39 cellular contexts compared by ENCODE assay signal in genomic region chr17:74938194-74938950, GRCh38. TPM values are rescaled to one million over a fixed set of nuclear protein-coding genes. Genes with fewer than 3 reads are reported as not detected.
"Had no signal": no experiment of that assay in that cellular context is flagged by ENCODE, and none has a peak within 500 bp of the region (broad histone marks: within the 10 kb centered on the region; RNA-seq: fewer than 3 reads in every experiment).

No MANE protein-coding gene starts in this region.

- FAIRE-seq: astrocyte, TTC549 had no signal

- H3K9me3 ChIP-seq: adrenal gland, body of pancreas, breast epithelium, MG63, Peyer's patch had no signal

- H3K36me3 ChIP-seq: adrenal gland, breast epithelium, MG63, Peyer's patch had no signal

- H3K36me3 Mint-ChIP-seq: activated naive CD4-positive, alpha-beta T cell treated with anti-CD3 and anti-CD28 coated beads, Interleukin-2, amount 50 U/mL, for 72 hours; WTC11 had no signal

- H3K4me3 ChIP-seq: adrenal gland, body of pancreas, breast epithelium, MG63, Peyer's patch, SK-N-MC had no signal

- H3K4me1 Mint-ChIP-seq: activated CD4-positive, alpha-beta T cell treated with anti-CD3 and anti-CD28 coated beads for 36 hours had no signal

- H3K27ac ChIP-seq: adrenal gland, body of pancreas, breast epithelium, SK-N-MC had no signal

- H3K9me3 Mint-ChIP-seq: activated CD4-positive, alpha-beta T cell treated with anti-CD3 and anti-CD28 coated beads, Interleukin-2, amount 10 ng/mL, durations not matched to agents 7 days and 5 days; activated naive CD4-positive, alpha-beta T cell treated with anti-CD3 and anti-CD28 coated beads for 36 hours; activated naive CD4-positive, alpha-beta T cell treated with anti-CD3 and anti-CD28 coated beads, Interleukin-2, amount 50 U/mL, for 72 hours; activated T-cell treated with anti-CD3 and anti-CD28 coated beads, Interleukin-2, amount 50 U/mL, for 4 hours; activated T-helper 1 cell treated with anti-CD3 and anti-CD28 coated beads, Interleukin-12 subunit alpha, Interleukin-12 subunit beta, Interleukin-2, Interleukin-4 antibody, amounts not matched to agents 30 ng/mL and 10 ng/mL and 1 ng/mL, durations not matched to agents 14 hours and 24 hours and 36 hours; IgD-negative memory B cell; WTC11 had no signal

- H3K4me1 ChIP-seq: adrenal gland had no signal

- H3K27ac Mint-ChIP-seq: activated CD4-positive, alpha-beta T cell treated with anti-CD3 and anti-CD28 coated beads for 36 hours; activated CD4-positive, alpha-beta T cell treated with anti-CD3 and anti-CD28 coated beads, Interleukin-2, amount 10 ng/mL, durations not matched to agents 7 days and 5 days; activated CD8-positive, alpha-beta T cell treated with anti-CD3 and anti-CD28 coated beads, Interleukin-2, amount 10 ng/mL, durations not matched to agents 7 days and 5 days; activated naive CD4-positive, alpha-beta T cell treated with anti-CD3 and anti-CD28 coated beads for 36 hours; activated naive CD4-positive, alpha-beta T cell treated with anti-CD3 and anti-CD28 coated beads, Interleukin-2, amount 50 U/mL, for 72 hours; activated T-helper 1 cell treated with anti-CD3 and anti-CD28 coated beads, Interleukin-12 subunit alpha, Interleukin-12 subunit beta, Interleukin-2, Interleukin-4 antibody, amounts not matched to agents 30 ng/mL and 10 ng/mL and 1 ng/mL, durations not matched to agents 14 hours and 24 hours and 36 hours; WTC11 had no signal

- DNase-seq: activated CD4-positive, alpha-beta T cell treated with anti-CD3 and anti-CD28 coated beads for 36 hours; activated CD4-positive, alpha-beta T cell treated with anti-CD3 and anti-CD28 coated beads, Interleukin-2, amount 10 ng/mL, durations not matched to agents 7 days and 5 days; activated CD4-positive, alpha-beta T cell treated with anti-CD3 and anti-CD28 coated beads, Interleukin-2, amount 50 U/mL, for 48 hours; activated CD8-positive, alpha-beta memory T cell treated with anti-CD3 and anti-CD28 coated beads, Interleukin-2, amount 50 U/mL, for 4 hours; activated CD8-positive, alpha-beta T cell treated with anti-CD3 and anti-CD28 coated beads, Interleukin-2, amount 10 ng/mL, durations not matched to agents 7 days and 5 days; activated gamma-delta T cell treated with Interleukin-2 at 50 U/mL for 16 hours; activated naive CD4-positive, alpha-beta T cell treated with anti-CD3 and anti-CD28 coated beads for 36 hours; activated T-cell treated with anti-CD3 and anti-CD28 coated beads for 4 hours; activated T-cell treated with anti-CD3 and anti-CD28 coated beads, Interleukin-2, amount 50 U/mL, for 4 hours; adrenal gland; body of pancreas; Kasumi-1; KG1; MG63; NCI-H1048; NCI-H1105 treated with DMSO at 0.1 percent for 48 hours; NCI-H1436; NCI-H1694; NCI-H1930; NCI-H2081 treated with DMSO at 0.1 percent for 48 hours; NCI-H345; Peyer's patch; RPMI8226; SIG-M5; T1000 had no signal

- H3K4me3 Mint-ChIP-seq: activated CD4-positive, alpha-beta T cell treated with anti-CD3 and anti-CD28 coated beads for 36 hours; activated CD4-positive, alpha-beta T cell treated with anti-CD3 and anti-CD28 coated beads, Interleukin-2, amount 10 ng/mL, durations not matched to agents 7 days and 5 days; activated CD8-positive, alpha-beta T cell treated with anti-CD3 and anti-CD28 coated beads, Interleukin-2, amount 10 ng/mL, durations not matched to agents 7 days and 5 days; activated naive CD4-positive, alpha-beta T cell treated with anti-CD3 and anti-CD28 coated beads for 36 hours; activated T-cell treated with anti-CD3 and anti-CD28 coated beads, Interleukin-2, amount 50 U/mL, for 4 hours; activated T-helper 1 cell treated with anti-CD3 and anti-CD28 coated beads, Interleukin-12 subunit alpha, Interleukin-12 subunit beta, Interleukin-2, Interleukin-4 antibody, amounts not matched to agents 30 ng/mL and 10 ng/mL and 1 ng/mL, durations not matched to agents 14 hours and 24 hours and 36 hours; WTC11 had no signal

RNA-seq across cellular contexts. Expression of gene OTOP3, which starts 2.7 kb away (rescaled TPM):
- total RNA-seq: activated CD4-positive, alpha-beta T cell treated with anti-CD3 and anti-CD28 coated beads for 36 hours; activated CD4-positive, alpha-beta T cell treated with anti-CD3 and anti-CD28 coated beads, Interleukin-2, amount 10 ng/mL, durations not matched to agents 7 days and 5 days; activated CD8-positive, alpha-beta T cell treated with anti-CD3 and anti-CD28 coated beads, Interleukin-2, amount 10 ng/mL, durations not matched to agents 7 days and 5 days; activated naive CD4-positive, alpha-beta T cell treated with anti-CD3 and anti-CD28 coated beads for 36 hours; activated naive CD4-positive, alpha-beta T cell treated with anti-CD3 and anti-CD28 coated beads, Interleukin-2, amount 50 U/mL, for 72 hours; activated T-cell treated with anti-CD3 and anti-CD28 coated beads, Interleukin-2, amount 50 U/mL, for 4 hours; activated T-helper 1 cell treated with anti-CD3 and anti-CD28 coated beads, Interleukin-12 subunit alpha, Interleukin-12 subunit beta, Interleukin-2, Interleukin-4 antibody, amounts not matched to agents 30 ng/mL and 10 ng/mL and 1 ng/mL, durations not matched to agents 14 hours and 24 hours and 36 hours; adrenal gland; astrocyte; breast epithelium; cardiac septum; NCI-H460; PC-3; Right ventricle myocardium inferior; T-helper 1 cell treated with Interleukin-12 subunit alpha and Interleukin-12 subunit beta and Interleukin-4 antibody, amounts not matched to agents 30 ng/mL and 1 ng/mL, for 36 hours; T-helper 2 cell treated with Interferon-gamma antibody and Interleukin-4, amounts not matched to agents 100 ng/mL and 5 ng/mL, for 36 hours; WTC11 had no signal
- polyA plus RNA-seq: adrenal gland, IgD-negative memory B cell had no signal

RNA-seq across cellular contexts. Expression of gene OTOP2, which starts 14.3 kb away (rescaled TPM):
- total RNA-seq: activated CD4-positive, alpha-beta T cell treated with anti-CD3 and anti-CD28 coated beads for 36 hours; activated CD4-positive, alpha-beta T cell treated with anti-CD3 and anti-CD28 coated beads, Interleukin-2, amount 10 ng/mL, durations not matched to agents 7 days and 5 days; activated CD8-positive, alpha-beta T cell treated with anti-CD3 and anti-CD28 coated beads, Interleukin-2, amount 10 ng/mL, durations not matched to agents 7 days and 5 days; activated naive CD4-positive, alpha-beta T cell treated with anti-CD3 and anti-CD28 coated beads for 36 hours; activated naive CD4-positive, alpha-beta T cell treated with anti-CD3 and anti-CD28 coated beads, Interleukin-2, amount 50 U/mL, for 72 hours; activated T-cell treated with anti-CD3 and anti-CD28 coated beads, Interleukin-2, amount 50 U/mL, for 4 hours; activated T-helper 1 cell treated with anti-CD3 and anti-CD28 coated beads, Interleukin-12 subunit alpha, Interleukin-12 subunit beta, Interleukin-2, Interleukin-4 antibody, amounts not matched to agents 30 ng/mL and 10 ng/mL and 1 ng/mL, durations not matched to agents 14 hours and 24 hours and 36 hours; adrenal gland; astrocyte; body of pancreas; cardiac septum; NCI-H460; PC-3; Right ventricle myocardium inferior; T-helper 1 cell treated with Interleukin-12 subunit alpha and Interleukin-12 subunit beta and Interleukin-4 antibody, amounts not matched to agents 30 ng/mL and 1 ng/mL, for 36 hours; T-helper 2 cell treated with Interferon-gamma antibody and Interleukin-4, amounts not matched to agents 100 ng/mL and 5 ng/mL, for 36 hours; WTC11 had no signal
- polyA plus RNA-seq: IgD-negative memory B cell had no signal

RNA-seq across cellular contexts. Expression of gene USH1G, which starts 15.3 kb away (rescaled TPM):
- total RNA-seq: activated CD4-positive, alpha-beta T cell treated with anti-CD3 and anti-CD28 coated beads for 36 hours; activated CD4-positive, alpha-beta T cell treated with anti-CD3 and anti-CD28 coated beads, Interleukin-2, amount 10 ng/mL, durations not matched to agents 7 days and 5 days; activated CD8-positive, alpha-beta T cell treated with anti-CD3 and anti-CD28 coated beads, Interleukin-2, amount 10 ng/mL, durations not matched to agents 7 days and 5 days; activated naive CD4-positive, alpha-beta T cell treated with anti-CD3 and anti-CD28 coated beads for 36 hours; activated naive CD4-positive, alpha-beta T cell treated with anti-CD3 and anti-CD28 coated beads, Interleukin-2, amount 50 U/mL, for 72 hours; activated T-cell treated with anti-CD3 and anti-CD28 coated beads, Interleukin-2, amount 50 U/mL, for 4 hours; activated T-helper 1 cell treated with anti-CD3 and anti-CD28 coated beads, Interleukin-12 subunit alpha, Interleukin-12 subunit beta, Interleukin-2, Interleukin-4 antibody, amounts not matched to agents 30 ng/mL and 10 ng/mL and 1 ng/mL, durations not matched to agents 14 hours and 24 hours and 36 hours; breast epithelium; cardiac septum; NCI-H460; Right ventricle myocardium inferior; T-helper 1 cell treated with Interleukin-12 subunit alpha and Interleukin-12 subunit beta and Interleukin-4 antibody, amounts not matched to agents 30 ng/mL and 1 ng/mL, for 36 hours; T-helper 2 cell treated with Interferon-gamma antibody and Interleukin-4, amounts not matched to agents 100 ng/mL and 5 ng/mL, for 36 hours had no signal
- polyA plus RNA-seq: IgD-negative memory B cell had no signal

RNA-seq across cellular contexts. Expression of gene FADS6, which starts 44.9 kb away (rescaled TPM):
- total RNA-seq: activated CD4-positive, alpha-beta T cell treated with anti-CD3 and anti-CD28 coated beads for 36 hours; activated CD4-positive, alpha-beta T cell treated with anti-CD3 and anti-CD28 coated beads, Interleukin-2, amount 10 ng/mL, durations not matched to agents 7 days and 5 days; activated CD8-positive, alpha-beta T cell treated with anti-CD3 and anti-CD28 coated beads, Interleukin-2, amount 10 ng/mL, durations not matched to agents 7 days and 5 days; activated naive CD4-positive, alpha-beta T cell treated with anti-CD3 and anti-CD28 coated beads for 36 hours; activated naive CD4-positive, alpha-beta T cell treated with anti-CD3 and anti-CD28 coated beads, Interleukin-2, amount 50 U/mL, for 72 hours; activated T-cell treated with anti-CD3 and anti-CD28 coated beads, Interleukin-2, amount 50 U/mL, for 4 hours; activated T-helper 1 cell treated with anti-CD3 and anti-CD28 coated beads, Interleukin-12 subunit alpha, Interleukin-12 subunit beta, Interleukin-2, Interleukin-4 antibody, amounts not matched to agents 30 ng/mL and 10 ng/mL and 1 ng/mL, durations not matched to agents 14 hours and 24 hours and 36 hours; astrocyte; body of pancreas; cardiac septum; NCI-H460; PC-3; T-helper 1 cell treated with Interleukin-12 subunit alpha and Interleukin-12 subunit beta and Interleukin-4 antibody, amounts not matched to agents 30 ng/mL and 1 ng/mL, for 36 hours; T-helper 2 cell treated with Interferon-gamma antibody and Interleukin-4, amounts not matched to agents 100 ng/mL and 5 ng/mL, for 36 hours had no signal
- polyA plus RNA-seq: IgD-negative memory B cell had no signal
